Comparison of ENCODE assay signal across 17 cellular contexts in the genomic region with DNA sequence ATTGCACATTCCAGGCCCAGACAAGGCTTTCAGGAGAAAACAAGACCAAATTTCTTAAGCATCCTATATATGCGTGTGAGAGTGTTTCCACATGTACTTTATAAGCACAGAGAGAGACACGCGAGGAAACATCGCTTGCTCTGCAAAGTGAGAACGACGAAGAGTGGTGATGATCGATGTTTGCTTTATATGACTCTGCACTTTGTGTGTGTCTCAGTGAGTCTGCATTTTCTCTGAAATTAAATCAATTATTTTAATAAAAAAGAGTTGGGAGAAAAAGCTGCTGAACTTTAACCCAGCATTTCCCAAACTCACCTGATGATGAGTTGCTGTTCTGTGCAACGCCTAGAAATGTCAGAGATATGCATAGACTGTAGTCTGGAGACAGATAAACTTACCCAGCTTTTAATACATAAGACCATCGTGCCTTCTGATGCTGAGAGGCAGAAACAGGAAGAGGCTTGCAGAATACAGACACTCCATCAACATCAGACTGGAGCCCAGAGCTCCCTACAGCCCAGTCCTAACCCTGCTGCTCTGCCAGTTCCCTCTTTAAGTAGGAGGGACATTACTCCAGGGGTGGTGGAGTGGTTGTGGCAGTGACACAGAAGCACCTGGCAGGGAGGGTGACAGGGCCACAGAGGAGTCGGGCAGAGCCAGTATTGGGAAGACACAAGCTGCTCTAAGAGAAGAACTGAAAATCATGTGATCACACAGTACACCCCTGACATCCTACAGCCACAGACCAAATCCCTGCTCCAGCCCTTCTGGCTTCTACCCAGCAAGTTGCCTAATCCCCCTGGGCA.
A peak's percentile ranks its signal among the peaks of the same experiment; 100 is the strongest.
DNase-seq lines count a peak whose midpoint lies in the region; ATAC-seq and TF ChIP-seq lines count a peak whose summit lies in the region.
"Had no signal": no experiment of that assay in that cellular context is flagged by ENCODE, and none has a peak within 500 bp of the region (broad histone marks: within the 10 kb centered on the region; RNA-seq: fewer than 3 reads in every experiment).

No MANE protein-coding gene starts in this region.

- H3K4me1 ChIP-seq in Loucy (ENCODE audit: insufficient read depth, low read length, poor library complexity, severe bottlenecking) (no peaks in the 10 kb centered on the region), esophagus (ENCODE audit: control insufficient read depth in 2 of 2, insufficient read depth in 2 of 2, low read length in 1 of 2) (peaks cover 0 to 6% of the 10 kb centered on the region in 2 donors)
- H3K4me1 ChIP-seq in naive thymus-derived CD4-positive, alpha-beta T cell (ENCODE audit: control insufficient read depth in 2 of 2, insufficient read depth in 2 of 2, low read length in 2 of 2): no peaks in the 10 kb centered on the region

- H3K4me2 ChIP-seq in Loucy (ENCODE audit: low read depth, low read length, poor library complexity, severe bottlenecking): no peak overlapping the region

- H3K9me3 ChIP-seq in Loucy (ENCODE audit: insufficient read depth, low read depth, low read length): no peaks in the 10 kb centered on the region
- no peaks in the 10 kb centered on the region for H3K9me3 ChIP-seq in esophagus (ENCODE audit: control insufficient read depth in 2 of 2, insufficient read depth in 1 of 2, low read depth in 1 of 2, low read length in 1 of 2)
- H3K9me3 ChIP-seq in naive thymus-derived CD4-positive, alpha-beta T cell (ENCODE audit: control insufficient read depth in 2 of 3, low read length in 3 of 3): no peaks in the 10 kb centered on the region

- WGBS in esophagus, 2 donors: 84 to 85% methylated on average over 10 of the region's 10 CpGs

- CTCF ChIA-PET in naive thymus-derived CD4-positive, alpha-beta T cell (lab: Charles Lee): no interaction called here

- H4K20me1 ChIP-seq in Loucy (ENCODE audit: insufficient read depth, low read length, poor library complexity, severe bottlenecking): no peaks in the 10 kb centered on the region

- H3K4me3 ChIP-seq in Loucy (ENCODE audit: low read length, poor library complexity, severe bottlenecking) (no peak overlapping the region), esophagus (ENCODE audit: low read depth in 1 of 2, low read length in 2 of 2) (no peak overlapping the region)
- no peak overlapping the region for H3K4me3 ChIP-seq in naive thymus-derived CD4-positive, alpha-beta T cell (ENCODE audit: low read length)

- peak overlapping the region; percentile 11 to 14 for H3K27ac ChIP-seq in esophagus (ENCODE audit: low read depth in 2 of 2, low read length in 1 of 2)
- H3K27ac ChIP-seq in naive thymus-derived CD4-positive, alpha-beta T cell (ENCODE audit: low read depth, low read length): no peak overlapping the region

- intact Hi-C loops in CD14-positive monocyte (cut with micrococcal nuclease): loop anchor here in 1 of 2 donors (5.0 kb wide), 1 partner anchor 40 kb away; no protein-coding TSS in a partner anchor
- intact Hi-C loops in naive thymus-derived CD4-positive, alpha-beta T cell (cut with micrococcal nuclease): no loop called here

- peak; percentile 77 for DNase-seq in CD14-positive monocyte (ENCODE audit: low spot score)
- DNase-seq in naive thymus-derived CD4-positive, alpha-beta T cell: peak in 2 of 9 donors; percentile 16 to 20
- DNase-seq in activated T-cell treated with anti-CD3 and anti-CD28 coated beads, Interleukin-2, amount 50 U/mL, for 24 hours: no peak
- DNase-seq in DMS79 (lab: John Stamatoyannopoulos, UW): no peak
- DNase-seq in kidney glomerular epithelial cell (lab: John Stamatoyannopoulos, UW): no peak
- DNase-seq in NCI-H187 treated with DMSO at 0.1 percent for 48 hours (lab: John Stamatoyannopoulos, UW): no peak
- DNase-seq: activated CD4-positive, alpha-beta memory T cell treated with anti-CD3 and anti-CD28 coated beads, Interleukin-2, amount 10 ng/mL, durations not matched to agents 7 days and 5 days; activated T-cell treated with anti-CD3 and anti-CD28 coated beads, Interleukin-2, amount 50 U/mL, for 72 hours; Calu3; HFFc6; midbrain; NCI-H1105; occipital lobe; stimulated activated naive CD4-positive, alpha-beta T cell had no signal

- H3K36me3 ChIP-seq in Loucy (ENCODE audit: insufficient read depth, low read length) (no peaks in the 10 kb centered on the region), esophagus (ENCODE audit: control insufficient read depth in 2 of 2, insufficient read depth in 2 of 2, low read length in 1 of 2) (no peaks in the 10 kb centered on the region)
- H3K36me3 ChIP-seq in naive thymus-derived CD4-positive, alpha-beta T cell (ENCODE audit: control insufficient read depth in 2 of 3, insufficient read depth in 3 of 3, low read length in 3 of 3): no peaks in the 10 kb centered on the region

- no peaks in the 10 kb centered on the region for H3K79me2 ChIP-seq in Loucy (ENCODE audit: insufficient read depth, low read length)

- no peaks in the 10 kb centered on the region for H3K9me3 Mint-ChIP-seq in CD14-positive monocyte
- H3K9me3 Mint-ChIP-seq in naive thymus-derived CD4-positive, alpha-beta T cell: no peaks in the 10 kb centered on the region
- no peaks in the 10 kb centered on the region for H3K9me3 Mint-ChIP-seq in activated T-cell treated with anti-CD3 and anti-CD28 coated beads, Interleukin-2, amount 50 U/mL, for 24 hours
- H3K9me3 Mint-ChIP-seq: activated CD4-positive, alpha-beta memory T cell treated with anti-CD3 and anti-CD28 coated beads, Interleukin-2, amount 10 ng/mL, durations not matched to agents 7 days and 5 days; activated T-cell treated with anti-CD3 and anti-CD28 coated beads, Interleukin-2, amount 50 U/mL, for 72 hours; HFFc6 had no signal

- H3K4me1 Mint-ChIP-seq in CD14-positive monocyte: peaks cover 9% of the 10 kb centered on the region
- H3K4me1 Mint-ChIP-seq in naive thymus-derived CD4-positive, alpha-beta T cell: peaks cover 3 to 19% (median 11%) of the 10 kb centered on the region in 7 donors
- H3K4me1 Mint-ChIP-seq in activated T-cell treated with anti-CD3 and anti-CD28 coated beads, Interleukin-2, amount 50 U/mL, for 24 hours (ENCODE audit: low read depth): no peaks in the 10 kb centered on the region
- H3K4me1 Mint-ChIP-seq: activated CD4-positive, alpha-beta memory T cell treated with anti-CD3 and anti-CD28 coated beads, Interleukin-2, amount 10 ng/mL, durations not matched to agents 7 days and 5 days had no signal

- 0 out of 2 replicates have a peak overlapping the region, but pooled peaks have one; percentile 56 for H2AFZ ChIP-seq in Loucy (ENCODE audit: low read length)

- H3K27ac Mint-ChIP-seq in CD14-positive monocyte: peak overlapping the region in 4 of 7 donors; percentile 8 to 81 (median 25)
- peak overlapping the region in 4 of 9 donors; percentile 7 to 68 (median 38) for H3K27ac Mint-ChIP-seq in naive thymus-derived CD4-positive, alpha-beta T cell
- H3K27ac Mint-ChIP-seq in activated T-cell treated with anti-CD3 and anti-CD28 coated beads, Interleukin-2, amount 50 U/mL, for 24 hours: no peak overlapping the region
- H3K27ac Mint-ChIP-seq: activated CD4-positive, alpha-beta memory T cell treated with anti-CD3 and anti-CD28 coated beads, Interleukin-2, amount 10 ng/mL, durations not matched to agents 7 days and 5 days; activated T-cell treated with anti-CD3 and anti-CD28 coated beads, Interleukin-2, amount 50 U/mL, for 72 hours; HFFc6 had no signal

- H3K36me3 Mint-ChIP-seq in CD14-positive monocyte: no peaks in the 10 kb centered on the region
- H3K36me3 Mint-ChIP-seq in naive thymus-derived CD4-positive, alpha-beta T cell: no peaks in the 10 kb centered on the region
- no peaks in the 10 kb centered on the region for H3K36me3 Mint-ChIP-seq in activated T-cell treated with anti-CD3 and anti-CD28 coated beads, Interleukin-2, amount 50 U/mL, for 24 hours (ENCODE audit: low read depth)

- H3K27me3 ChIP-seq in Loucy (ENCODE audit: insufficient read depth, low read length, poor library complexity, severe bottlenecking) (no peaks in the 10 kb centered on the region), esophagus (ENCODE audit: control insufficient read depth in 1 of 2, insufficient read depth in 2 of 2, low read length in 2 of 2) (no peaks in the 10 kb centered on the region)
- H3K27me3 ChIP-seq in naive thymus-derived CD4-positive, alpha-beta T cell (ENCODE audit: control insufficient read depth in 2 of 2, insufficient read depth in 2 of 2, low read length in 2 of 2): no peaks in the 10 kb centered on the region

- H3K4me3 Mint-ChIP-seq in CD14-positive monocyte: no peak overlapping the region
- no peak overlapping the region for H3K4me3 Mint-ChIP-seq in naive thymus-derived CD4-positive, alpha-beta T cell
- H3K4me3 Mint-ChIP-seq in activated T-cell treated with anti-CD3 and anti-CD28 coated beads, Interleukin-2, amount 50 U/mL, for 24 hours: no peak overlapping the region
- H3K4me3 Mint-ChIP-seq: activated CD4-positive, alpha-beta memory T cell treated with anti-CD3 and anti-CD28 coated beads, Interleukin-2, amount 10 ng/mL, durations not matched to agents 7 days and 5 days; activated T-cell treated with anti-CD3 and anti-CD28 coated beads, Interleukin-2, amount 50 U/mL, for 72 hours; HFFc6 had no signal

- no peaks in the 10 kb centered on the region for H3K9me2 ChIP-seq in Loucy (replicated peaks; ENCODE audit: low read depth, low read length)

- H3F3A ChIP-seq in Loucy (ENCODE audit: low read depth): no peaks in the 10 kb centered on the region

- POLR2A ChIA-PET in naive thymus-derived CD4-positive, alpha-beta T cell (lab: Charles Lee): no interaction called here

- peak; percentile 55 for ATAC-seq in naive thymus-derived CD4-positive, alpha-beta T cell
- ATAC-seq: activated T-cell treated with anti-CD3 and anti-CD28 coated beads, Interleukin-2, amount 50 U/mL, for 72 hours; SK-N-SH treated with all-trans-retinoic acid at 6 μM for 48 hours had no signal

- TF ChIP-seq CTCF in CD14-positive monocyte (IDR thresholded peaks at IDR 0.05): no peak
- no peak for TF ChIP-seq CTCF in Loucy (conservative IDR thresholded peaks at IDR 0.05; ENCODE audit: low read length)

- peaks cover 1 to 6% (median 6%) of the 10 kb centered on the region in 3 donors for H3K27me3 Mint-ChIP-seq in CD14-positive monocyte (ENCODE audit: low read depth in 3 of 3)
- H3K27me3 Mint-ChIP-seq in naive thymus-derived CD4-positive, alpha-beta T cell: peaks cover 0 to 17% (median 0%) of the 10 kb centered on the region in 5 donors
- no peaks in the 10 kb centered on the region for H3K27me3 Mint-ChIP-seq in activated T-cell treated with anti-CD3 and anti-CD28 coated beads, Interleukin-2, amount 50 U/mL, for 24 hours

- H3K9ac ChIP-seq in Loucy (ENCODE audit: low read depth, low read length, poor library complexity, severe bottlenecking): no peak overlapping the region
